In the genomic region with DNA sequence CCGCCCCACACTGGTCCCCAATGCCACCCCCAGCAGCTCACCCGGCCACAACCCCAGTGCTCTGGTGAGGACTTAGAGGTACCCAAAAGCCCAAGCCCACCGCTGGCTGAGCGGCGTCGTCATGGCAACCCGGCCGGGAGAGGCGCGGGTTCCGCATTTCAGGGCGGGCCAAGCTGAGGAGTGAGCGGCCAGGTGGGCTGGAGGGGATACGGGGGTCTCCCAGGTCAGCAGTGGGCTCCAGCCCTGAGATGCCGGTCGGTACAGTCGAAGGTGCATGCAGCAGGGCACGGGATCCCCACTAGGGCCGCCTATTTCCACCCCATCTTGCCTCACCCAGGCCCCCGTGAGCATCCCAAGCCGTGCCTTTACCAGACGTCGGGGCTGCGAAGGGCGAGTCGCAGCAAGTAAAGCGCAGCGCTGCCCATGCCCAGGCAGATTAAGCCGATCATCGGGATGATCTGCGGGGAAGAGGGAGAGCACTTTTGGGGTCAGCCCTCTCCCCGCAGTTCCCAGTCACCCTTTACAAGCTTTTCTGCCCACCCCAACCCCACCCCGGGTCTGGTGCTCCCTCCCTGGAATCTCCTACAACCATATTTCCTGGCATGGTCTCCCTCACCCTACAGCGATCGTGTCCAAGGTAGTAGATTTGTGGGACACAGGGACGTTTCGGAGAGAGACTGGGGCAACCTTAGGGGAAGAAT, we compare ENCODE assay signal across 1 cellular context.
TF ChIP-seq lines count a peak whose summit lies in the region.

No MANE protein-coding gene starts in this region.

TF ChIP-seq in GM12878, 131 proteins besides CTCF, POLR2A, EP300 and RAD21:
- TF ChIP-seq BMI1 (IDR thresholded peaks at IDR 0.05; ENCODE audit: borderline replicate concordance) (peak; percentile 65), CREB1 (IDR thresholded peaks at IDR 0.05; ENCODE audit: low read depth) (no peak), NR2C2 (IDR thresholded peaks at IDR 0.05; ENCODE audit: borderline replicate concordance, control insufficient read depth, insufficient read length, low read depth) (no peak), SPI1 (IDR thresholded peaks at IDR 0.05; ENCODE audit: borderline replicate concordance, insufficient read depth, low read depth, low read length) (peak; percentile 34; the same call in 1 of the 2 replicates), MXI1 (IDR thresholded peaks at IDR 0.05; ENCODE audit: low read depth, low read length) (no peak)
TF ChIP-seq in GM12878: peak in this region for 2.
